Comparison of ENCODE assay signal across 10 cellular contexts in the genomic region with DNA sequence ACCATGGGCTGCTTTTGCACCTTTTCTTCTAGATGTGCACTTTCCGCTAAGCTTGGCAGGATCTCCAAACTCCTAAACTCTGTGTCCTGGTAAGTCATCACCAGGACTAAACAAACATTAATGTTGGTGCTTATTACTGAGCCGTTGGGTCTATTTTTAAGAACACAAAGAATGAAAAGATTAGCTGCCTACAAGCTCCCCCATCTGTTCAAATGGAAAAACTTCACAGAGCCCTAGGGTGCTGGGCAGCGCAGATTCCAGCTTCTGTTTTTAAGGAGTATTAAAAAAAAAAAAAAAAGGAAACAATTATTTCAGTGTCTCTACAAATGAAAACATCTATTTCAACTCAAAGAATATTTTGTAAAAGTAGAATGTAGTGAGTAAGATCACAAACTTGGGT.
DNase-seq lines count a peak whose midpoint lies in the region; TF ChIP-seq lines count a peak whose summit lies in the region.
"Had no signal": no experiment of that assay in that cellular context is flagged by ENCODE, and none has a peak within 500 bp of the region (broad histone marks: within the 10 kb centered on the region; RNA-seq: fewer than 3 reads in every experiment).

No MANE protein-coding gene starts in this region.

- H3K27me3 Mint-ChIP-seq in HFFc6 (ENCODE audit: insufficient read depth) (no peaks in the 10 kb centered on the region; the same call in none of the 2 replicates), nephron (ENCODE audit: low read depth) (peaks cover 5% of the 10 kb centered on the region)

- H3K36me3 Mint-ChIP-seq in HFFc6 (ENCODE audit: low read depth) (no peaks in the 10 kb centered on the region), nephron (ENCODE audit: low read depth) (no peaks in the 10 kb centered on the region)

- no peak overlapping the region for H3K4me3 ChIP-seq in dorsolateral prefrontal cortex

- DNase-seq in HFFc6: no peak
- peak; percentile 68 for DNase-seq in NCI-H69 (lab: John Stamatoyannopoulos, UW)
- DNase-seq in dorsolateral prefrontal cortex: no peak
- DNase-seq in GM03348 (ENCODE audit: low spot score): no peak
- no peak for DNase-seq in stimulated activated CD4-positive, alpha-beta T cell treated with anti-CD3 and anti-CD28 coated beads, Interleukin-2, amount 100 ng/mL, for 48 hours
- DNase-seq in COLO829 (ENCODE audit: low spot score): no peak
- DNase-seq: activated CD8-positive, alpha-beta memory T cell treated with anti-CD3 and anti-CD28 coated beads, Interleukin-2, amount 50 U/mL, for 48 hours; DMS153 had no signal

- H3K27me3 ChIP-seq in dorsolateral prefrontal cortex: no peaks in the 10 kb centered on the region

- intact Hi-C loops in dorsolateral prefrontal cortex (cut with DNase I): loop anchor here (10.0 kb wide), 2 partner anchors 148 to 158 kb away; no protein-coding TSS in a partner anchor

- H3K27ac ChIP-seq in dorsolateral prefrontal cortex: peak overlapping the region in 3 of 59 donors; percentile 10 to 61 (median 27)

- H3K9me3 Mint-ChIP-seq in HFFc6 (peaks cover 19% of the 10 kb centered on the region), nephron (no peaks in the 10 kb centered on the region)
- H3K9me3 Mint-ChIP-seq: T-helper 2 cell treated with Interferon-gamma antibody and Interleukin-4, amounts not matched to agents 5 μg/mL and 100 μg/mL, for 36 hours had no signal

- no peak overlapping the region for H3K27ac Mint-ChIP-seq in HFFc6
- H3K27ac Mint-ChIP-seq in nephron: no peak overlapping the region
- H3K27ac Mint-ChIP-seq: T-helper 2 cell treated with Interferon-gamma antibody and Interleukin-4, amounts not matched to agents 5 μg/mL and 100 μg/mL, for 36 hours had no signal

- H3K4me1 Mint-ChIP-seq in HFFc6 (ENCODE audit: low read depth) (no peaks in the 10 kb centered on the region), nephron (no peaks in the 10 kb centered on the region)

- no peak overlapping the region for H3K4me3 Mint-ChIP-seq in HFFc6
- no peak overlapping the region for H3K4me3 Mint-ChIP-seq in nephron
- H3K4me3 Mint-ChIP-seq: T-helper 2 cell treated with Interferon-gamma antibody and Interleukin-4, amounts not matched to agents 5 μg/mL and 100 μg/mL, for 36 hours had no signal

- 0 out of 2 replicates have a peak, but pooled peaks have one; percentile 12 for TF ChIP-seq CTCF in HFFc6 (IDR thresholded peaks at IDR 0.05)
- peak in 48 of 56 donors; percentile 12 to 70 (median 42) for TF ChIP-seq CTCF in dorsolateral prefrontal cortex (IDR thresholded peaks at IDR 0.05 in 54 of 56, conservative IDR thresholded peaks at IDR 0.05 in 2 of 56; ENCODE audit: low read depth in 1 of 56, partially characterized antibody in 56 of 56)
- peak; percentile 16 to 25 (median 24) for TF ChIP-seq CTCF in nephron (IDR thresholded peaks at IDR 0.05; ENCODE audit: unreplicated experiment in 3 of 3)
